8 cellular contexts compared by ENCODE assay signal in genomic region chr7:125670926-125671572, GRCh38.
DNase-seq lines count a peak whose midpoint lies in the region; ATAC-seq, FAIRE-seq and TF ChIP-seq lines count a peak whose summit lies in the region.

No MANE protein-coding gene starts in this region.

- H3K27me3 ChIP-seq in WERI-Rb-1 (ENCODE audit: insufficient read depth, low read depth, severe bottlenecking): no peaks in the 10 kb centered on the region
- no peaks in the 10 kb centered on the region for H3K27me3 ChIP-seq in lower lobe of right lung (ENCODE audit: low read depth)

- H3K4me3 ChIP-seq in WERI-Rb-1 (ENCODE audit: low read depth, low read length): no peak overlapping the region
- no peak overlapping the region for H3K4me3 ChIP-seq in lower lobe of right lung

- no peaks in the 10 kb centered on the region for H3K9me3 ChIP-seq in WERI-Rb-1 (ENCODE audit: severe bottlenecking)
- H3K9me3 ChIP-seq in lower lobe of right lung: no peaks in the 10 kb centered on the region

- H3K27ac ChIP-seq in WERI-Rb-1: no peak overlapping the region
- no peak overlapping the region for H3K27ac ChIP-seq in lower lobe of right lung

- no peak for ATAC-seq in lower lobe of right lung
- ATAC-seq in HG03378 (IDR thresholded peaks at IDR 0.05; ENCODE audit: unreplicated experiment): no peak
- ATAC-seq in HG03442 (IDR thresholded peaks at IDR 0.05; ENCODE audit: unreplicated experiment): no peak
- no peak for ATAC-seq in HG02642 (IDR thresholded peaks at IDR 0.05; ENCODE audit: poor library complexity, unreplicated experiment)
- ATAC-seq in HG02678 (IDR thresholded peaks at IDR 0.05; ENCODE audit: unreplicated experiment): no peak

- intact Hi-C loops in lower lobe of right lung (cut with DNase I): no loop called here

- TF ChIP-seq CTCF in D721Med (IDR thresholded peaks at IDR 0.05; ENCODE audit: insufficient read depth, missing control alignments) (peak; percentile 72), WERI-Rb-1 (IDR thresholded peaks at IDR 0.05; ENCODE audit: low read depth, low read length) (peak; percentile 33; the same call in 1 of the 2 replicates), lower lobe of right lung (IDR thresholded peaks at IDR 0.05) (peak; percentile 46)

- peak; percentile 87 for FAIRE-seq in D721Med (lab: Jason Lieb, UNC)

- H3K4me1 ChIP-seq in lower lobe of right lung: no peaks in the 10 kb centered on the region

- DNase-seq in D721Med (ENCODE audit: insufficient read length, low spot score) (no peak), HPDE6-E6E7 (ENCODE audit: extremely low spot score) (peak; percentile 2), WERI-Rb-1 (no peak), lower lobe of right lung (no peak)

- no peaks in the 10 kb centered on the region for H3K36me3 ChIP-seq in WERI-Rb-1
- no peaks in the 10 kb centered on the region for H3K36me3 ChIP-seq in lower lobe of right lung
